17 cellular contexts compared by ENCODE assay signal in the genomic region with DNA sequence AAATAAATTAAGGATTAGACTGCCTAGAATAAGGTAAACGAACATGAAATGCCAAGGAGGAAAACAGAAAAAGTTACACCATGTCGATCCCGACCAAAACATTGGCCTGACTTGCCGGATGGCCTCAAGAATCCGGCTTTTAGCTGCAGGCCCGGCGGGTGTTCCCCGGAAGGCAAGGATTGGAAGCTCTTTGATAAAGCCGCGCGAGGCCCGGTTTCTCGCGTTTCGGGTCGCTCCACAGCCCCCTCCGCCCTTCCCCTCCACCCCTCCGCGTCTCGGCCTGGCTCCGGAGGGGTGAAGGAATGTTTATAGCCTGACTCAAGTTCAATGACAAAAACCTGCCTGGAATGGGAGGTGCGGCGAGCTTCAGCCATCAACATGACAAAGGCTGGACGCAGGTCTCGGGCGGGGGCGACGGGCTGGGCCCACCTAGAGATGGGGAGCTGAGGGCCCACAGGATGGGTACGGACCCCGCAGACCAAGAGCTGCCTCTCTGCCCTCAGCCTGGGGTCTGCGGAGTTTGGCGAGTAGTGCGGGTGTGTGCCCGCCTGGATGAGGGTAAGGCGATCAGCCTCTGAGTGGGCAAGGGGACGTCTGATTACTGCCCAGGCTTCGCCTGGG. TPM values are rescaled to one million over a fixed set of nuclear protein-coding genes. Genes with fewer than 3 reads are reported as not detected.
DNase-seq lines count a peak whose midpoint lies in the region; ATAC-seq and TF ChIP-seq lines count a peak whose summit lies in the region.
"Had no signal": no experiment of that assay in that cellular context is flagged by ENCODE, and none has a peak within 500 bp of the region (broad histone marks: within the 10 kb centered on the region; RNA-seq: fewer than 3 reads in every experiment).

No MANE protein-coding gene starts in this region.

- no peaks in the 10 kb centered on the region for H3K27me3 ChIP-seq in PC-3 (ENCODE audit: low read length)
- H3K27me3 ChIP-seq in iPS-18a (ENCODE audit: control insufficient read depth, insufficient read depth, low read length) = peaks cover 100% of the 10 kb centered on the region

- H3K27ac ChIP-seq in PC-3 (ENCODE audit: low read length) (peak overlapping the region; percentile 87), iPS-18a (ENCODE audit: low read length) (no peak overlapping the region)
- H3K27ac ChIP-seq: Peyer's patch had no signal

- no peaks in the 10 kb centered on the region for H4K20me1 ChIP-seq in PC-3 (ENCODE audit: low read length)

- H2AFZ ChIP-seq in PC-3 (ENCODE audit: low read length) = peak overlapping the region; percentile 74

- POLR2A ChIA-PET in PC-3 (lab: Charles Lee; ENCODE audit: unreplicated experiment) = interaction anchor here (0.6 to 1.5 kb wide), 7 partner anchors 9 to 94 kb away, joined by 3 to 18 read pairs (median 4); a partner anchor contains a TSS

- H3F3A ChIP-seq in PC-3 (ENCODE audit: low read length, unreplicated experiment) = peaks cover 5% of the 10 kb centered on the region

- peak overlapping the region; percentile 85 for H3K4me2 ChIP-seq in PC-3 (ENCODE audit: low read length)

- TF ChIP-seq CTCF in PC-3 (conservative IDR thresholded peaks at IDR 0.05; ENCODE audit: low read depth, low read length) = no peak

- H3K36me3 ChIP-seq in PC-3 (ENCODE audit: low read depth, low read length) (no peaks in the 10 kb centered on the region), iPS-18a (ENCODE audit: control insufficient read depth, low read depth, low read length) (no peaks in the 10 kb centered on the region)
- H3K36me3 ChIP-seq: Peyer's patch had no signal

- peaks cover 90% of the 10 kb centered on the region for H3K79me2 ChIP-seq in PC-3 (ENCODE audit: low read length)

- H3K9me3 Mint-ChIP-seq in activated CD4-positive, alpha-beta T cell treated with anti-CD3 and anti-CD28 coated beads, Interleukin-2, amount 10 ng/mL, durations not matched to agents 24 days and 14 days = no peaks in the 10 kb centered on the region

- H3K9ac ChIP-seq in PC-3 (ENCODE audit: low read length) (peak overlapping the region; percentile 90), iPS-18a (ENCODE audit: low read length) (no peak overlapping the region)

- BruUV-seq in PC-3 (replicated peaks; lab: Mats Ljungman, UMichigan) = no TSS peak

- peaks cover 88% of the 10 kb centered on the region for H3K27me3 Mint-ChIP-seq in activated CD4-positive, alpha-beta T cell treated with anti-CD3 and anti-CD28 coated beads, Interleukin-2, amount 10 ng/mL, durations not matched to agents 24 days and 14 days

- H3K27ac Mint-ChIP-seq in activated CD4-positive, alpha-beta T cell treated with anti-CD3 and anti-CD28 coated beads, Interleukin-2, amount 10 ng/mL, durations not matched to agents 24 days and 14 days = peak overlapping the region; percentile 30

- H3K36me3 Mint-ChIP-seq in activated CD4-positive, alpha-beta T cell treated with anti-CD3 and anti-CD28 coated beads, Interleukin-2, amount 10 ng/mL, durations not matched to agents 24 days and 14 days (ENCODE audit: low read depth) = peaks cover 2% of the 10 kb centered on the region

- H3K9me3 ChIP-seq in PC-3 (ENCODE audit: low read length) (no peaks in the 10 kb centered on the region), iPS-18a (ENCODE audit: control insufficient read depth, low read depth, low read length) (no peaks in the 10 kb centered on the region)

- H3K4me3 Mint-ChIP-seq in activated CD4-positive, alpha-beta T cell treated with anti-CD3 and anti-CD28 coated beads, Interleukin-2, amount 10 ng/mL, durations not matched to agents 24 days and 14 days = no peak overlapping the region

- peak overlapping the region; percentile 90 for H3K4me3 ChIP-seq in PC-3 (ENCODE audit: low read length)
- peak overlapping the region; percentile 40 for H3K4me3 ChIP-seq in iPS-18a (ENCODE audit: low read length)

- H3K4me1 ChIP-seq in PC-3 (ENCODE audit: insufficient read depth, low read length) = peaks cover 33% of the 10 kb centered on the region
- H3K4me1 ChIP-seq in iPS-18a (ENCODE audit: control insufficient read depth, low read depth, low read length) = peaks cover 28% of the 10 kb centered on the region

- intact Hi-C loops in activated CD4-positive, alpha-beta T cell treated with anti-CD3 and anti-CD28 coated beads, Interleukin-2, amount 10 ng/mL, durations not matched to agents 24 days and 14 days (cut with micrococcal nuclease) = loop anchor here (5.0 to 10.0 kb wide), 5 partner anchors 42 to 1245 kb away; a partner anchor contains a TSS
- intact Hi-C loops in PC-3 (cut with micrococcal nuclease) = no loop called here

- no peak for DNase-seq in activated CD4-positive, alpha-beta T cell treated with anti-CD3 and anti-CD28 coated beads, Interleukin-2, amount 10 ng/mL, durations not matched to agents 24 days and 14 days
- no peak for DNase-seq in activated CD4-positive, alpha-beta T cell treated with anti-CD3 and anti-CD28 coated beads, Interleukin-2, amount 50 U/mL, for 1 hour
- DNase-seq in PC-3 = peak; percentile 91
- DNase-seq in retina = peak; percentile 67
- no peak for DNase-seq in dermis blood vessel endothelial cell
- DNase-seq in glomerular visceral epithelial cell (ENCODE audit: extremely low spot score) = no peak
- DNase-seq: ACHN; activated gamma-delta T cell; central memory CD4-positive, alpha-beta T cell; left cardiac atrium; NCI-H2171; substantia nigra had no signal

- CTCF ChIA-PET in PC-3 (lab: Charles Lee) = interaction anchor here (0.6 to 1.5 kb wide), 5 partner anchors 9 to 154 kb away, joined by 3 to 15 read pairs (median 3); a partner anchor contains a TSS

- H3K4me1 Mint-ChIP-seq in activated CD4-positive, alpha-beta T cell treated with anti-CD3 and anti-CD28 coated beads, Interleukin-2, amount 10 ng/mL, durations not matched to agents 24 days and 14 days = peaks cover 17% of the 10 kb centered on the region

- no peaks in the 10 kb centered on the region for H3K9me2 ChIP-seq in PC-3 (replicated peaks; ENCODE audit: low read length)

- peak; percentile 16 for ATAC-seq in PC-3
- no peak for ATAC-seq in GM21526 (IDR thresholded peaks at IDR 0.05; ENCODE audit: low FRiP score, unreplicated experiment)
- ATAC-seq: HCT116, left cardiac atrium had no signal

RNA-seq across cellular contexts. Expression of a gene that starts 2.6 kb away (rescaled TPM):
- total RNA-seq in activated CD4-positive, alpha-beta T cell treated with anti-CD3 and anti-CD28 coated beads, Interleukin-2, amount 10 ng/mL, durations not matched to agents 24 days and 14 days = not detected in 2 replicates
- 33.5 and 44.4 TPM in 2 replicates for total RNA-seq in PC-3 (2014; rRNA removed)
- not detected in 2 replicates for total RNA-seq in dermis blood vessel endothelial cell
- total RNA-seq: fibroblast of lung, left cardiac atrium, Peyer's patch had no signal

RNA-seq across cellular contexts. Expression of a gene that starts 3.2 kb away (rescaled TPM):
- total RNA-seq in activated CD4-positive, alpha-beta T cell treated with anti-CD3 and anti-CD28 coated beads, Interleukin-2, amount 10 ng/mL, durations not matched to agents 24 days and 14 days = not detected in 2 replicates
- total RNA-seq in PC-3 (2014; rRNA removed) (44.1 and 51.4 TPM in 2 replicates), dermis blood vessel endothelial cell (not detected in 2 replicates)
- total RNA-seq: fibroblast of lung, left cardiac atrium, Peyer's patch had no signal

RNA-seq across cellular contexts. Expression of a gene that starts 8.8 kb away (rescaled TPM):
- not detected in 2 replicates for total RNA-seq in activated CD4-positive, alpha-beta T cell treated with anti-CD3 and anti-CD28 coated beads, Interleukin-2, amount 10 ng/mL, durations not matched to agents 24 days and 14 days
- total RNA-seq in PC-3 (2014; rRNA removed) (80.8 and 96.5 TPM in 2 replicates), dermis blood vessel endothelial cell (not detected in 2 replicates)
- total RNA-seq: fibroblast of lung, left cardiac atrium had no signal

Comparison
In these comparisons a context has a peak if more than half of its experiments do, and no peak if none do; other contexts are left out.
1. DNase-seq: peak in PC-3 (single experiment) and retina (single experiment); none in activated CD4-positive, alpha-beta T cell treated with anti-CD3 and anti-CD28 coated beads, Interleukin-2, amount 10 ng/mL, durations not matched to agents 24 days and 14 days (single experiment), activated CD4-positive, alpha-beta T cell treated with anti-CD3 and anti-CD28 coated beads, Interleukin-2, amount 50 U/mL, for 1 hour (single experiment), dermis blood vessel endothelial cell (single experiment) and glomerular visceral epithelial cell (single experiment).
2. RNA of a gene that starts 2.6 kb away (total RNA-seq): 33.5 to 44.4 TPM in PC-3; not detected in activated CD4-positive, alpha-beta T cell treated with anti-CD3 and anti-CD28 coated beads, Interleukin-2, amount 10 ng/mL, durations not matched to agents 24 days and 14 days and not detected in dermis blood vessel endothelial cell; every median in the first group is over 10 times any median in the second.
3. RNA of a gene that starts 3.2 kb away (total RNA-seq): 44.1 to 51.4 TPM in PC-3; not detected in activated CD4-positive, alpha-beta T cell treated with anti-CD3 and anti-CD28 coated beads, Interleukin-2, amount 10 ng/mL, durations not matched to agents 24 days and 14 days and not detected in dermis blood vessel endothelial cell; every median in the first group is over 10 times any median in the second.
4. RNA of a gene that starts 8.8 kb away (total RNA-seq): 80.8 to 96.5 TPM in PC-3; not detected in activated CD4-positive, alpha-beta T cell treated with anti-CD3 and anti-CD28 coated beads, Interleukin-2, amount 10 ng/mL, durations not matched to agents 24 days and 14 days and not detected in dermis blood vessel endothelial cell; every median in the first group is over 10 times any median in the second.